In genomic region chr15:71133734-71134464, GRCh38 we compare ENCODE assay signal across 24 cellular contexts. TPM values are rescaled to one million over a fixed set of nuclear protein-coding genes. Genes with fewer than 3 reads are reported as not detected.
A peak's percentile ranks its signal among the peaks of the same experiment; 100 is the strongest.
DNase-seq lines count a peak whose midpoint lies in the region; ATAC-seq, FAIRE-seq and TF ChIP-seq lines count a peak whose summit lies in the region.
"Had no signal": no experiment of that assay in that cellular context is flagged by ENCODE, and none has a peak within 500 bp of the region (broad histone marks: within the 10 kb centered on the region; RNA-seq: fewer than 3 reads in every experiment).

No MANE protein-coding gene starts in this region.

- TF ChIP-seq CTCF in A549 (IDR thresholded peaks at IDR 0.05) = no peak
- no peak for TF ChIP-seq CTCF in adrenal gland (IDR thresholded peaks at IDR 0.05)
- no peak for TF ChIP-seq CTCF in heart left ventricle (IDR thresholded peaks at IDR 0.05)

- intact Hi-C loops in adrenal gland (cut with DNase I) (no loop called here), heart left ventricle (cut with DNase I) (no loop called here)

- POLR2A ChIA-PET in A549 (lab: Yijun Ruan, JAX) = no interaction called here

- H3K4me3 ChIP-seq in A549 = no peak overlapping the region
- H3K4me3 ChIP-seq in adrenal gland = peak overlapping the region in 1 of 4 donors; percentile 16
- no peak overlapping the region for H3K4me3 ChIP-seq in heart left ventricle
- H3K4me3 ChIP-seq in small intestine (ENCODE audit: low read depth in 1 of 2, low read length in 2 of 2) = no peak overlapping the region
- H3K4me3 ChIP-seq: colonic mucosa, prostate gland had no signal

- H3K27ac ChIP-seq in A549 (peak overlapping the region; percentile 22 to 62; a peak in 4 of 6 replicates), adrenal gland (peak overlapping the region in 4 of 5 donors; percentile 18 to 67 (median 32)), heart left ventricle (peak overlapping the region; percentile 20 to 90 (median 74)), small intestine (ENCODE audit: low read depth in 1 of 2, low read length in 1 of 2) (no peak overlapping the region)
- H3K27ac ChIP-seq: colonic mucosa, prostate gland had no signal

- FAIRE-seq in A549 (lab: Jason Lieb, UNC) = no peak
- no peak for FAIRE-seq in small intestine (lab: Jason Lieb, UNC)
- FAIRE-seq: A204.1, astrocyte, frontal cortex had no signal

- TF ChIP-seq POLR2A in A549 (IDR thresholded peaks at IDR 0.05; ENCODE audit: low read length) (no peak), adrenal gland (IDR thresholded peaks at IDR 0.05) (no peak), heart left ventricle (IDR thresholded peaks at IDR 0.05) (no peak)

- DNase-seq in A549 (ENCODE audit: low read depth in 1 of 2, low spot score in 1 of 2) (no peak), adrenal gland (peak; percentile 33 to 86 (median 74)), heart left ventricle (peak; percentile 41 to 69 (median 63)), lung microvascular endothelial cell (ENCODE audit: low read depth in 2 of 2) (peak; percentile 43 to 77), small intestine (no peak)
- DNase-seq in activated naive CD4-positive, alpha-beta T cell treated with Interleukin-2 at 50 U/mL for 16 hours = no peak
- DNase-seq: activated CD4-positive, alpha-beta T cell treated with anti-CD3 and anti-CD28 coated beads, Interleukin-2, amount 10 ng/mL, durations not matched to agents 24 days and 14 days; activated naive CD4-positive, alpha-beta T cell treated with anti-CD3 and anti-CD28 coated beads for 36 hours; activated T-cell treated with anti-CD3 and anti-CD28 coated beads for 4 hours; colonic mucosa; DMS53; H7; NCI-H1694 treated with DMSO at 0.1 percent for 48 hours; nephron progenitor cell; SHP77; T-cell had no signal

- ATAC-seq in A549 (no peak), heart left ventricle (peak; percentile 80 to 88 (median 84)), GM19455 (IDR thresholded peaks at IDR 0.05; ENCODE audit: unreplicated experiment) (no peak), GM21825 (IDR thresholded peaks at IDR 0.05; ENCODE audit: unreplicated experiment) (no peak)
- ATAC-seq: stimulated activated effector memory CD8-positive, alpha-beta T cell treated with anti-CD3 and anti-CD28 coated beads, Interleukin-12 subunit alpha, Interleukin-12 subunit beta, amount 100 ng/mL, for 72 hours; T-cell had no signal

- no peak for TF ChIP-seq EP300 in A549 (IDR thresholded peaks at IDR 0.05)

- CTCF ChIA-PET in A549 (lab: Yijun Ruan, JAX) = interaction anchor here (0.8 kb wide), 1 partner anchor 17 kb away, joined by 3 read pairs; no protein-coding TSS in a partner anchor

- TF ChIP-seq RAD21 in A549 (conservative IDR thresholded peaks at IDR 0.05 in 1 of 2, IDR thresholded peaks at IDR 0.05 in 1 of 2) = no peak

- H3K36me3 ChIP-seq in adrenal gland (replicated peaks in 1 of 2) = no peaks in the 10 kb centered on the region
- no peaks in the 10 kb centered on the region for H3K36me3 ChIP-seq in heart left ventricle
- H3K36me3 ChIP-seq in small intestine (ENCODE audit: control insufficient read depth in 2 of 2, insufficient read depth in 2 of 2, low read length in 2 of 2) = no peaks in the 10 kb centered on the region
- H3K36me3 ChIP-seq: colonic mucosa, prostate gland had no signal

- 78% methylated on average over 12 of the region's 12 CpGs for WGBS in A549 (ENCODE audit: missing lambda C conversion rate)
- 36 to 43% (median 38%) methylated on average over 12 of the region's 12 CpGs for WGBS in adrenal gland, 4 donors
- WGBS in heart left ventricle, 4 donors = 29 to 42% (median 37%) methylated on average over 11 to 12 of the region's 12 CpGs
- 59 to 68% (median 63%) methylated on average over 12 of the region's 12 CpGs for WGBS in small intestine, 3 donors

- H3K4me2 ChIP-seq in A549 = no peak overlapping the region

- H3K27me3 ChIP-seq in adrenal gland (no peaks in the 10 kb centered on the region), heart left ventricle (no peaks in the 10 kb centered on the region), small intestine (ENCODE audit: control insufficient read depth in 2 of 2, insufficient read depth in 2 of 2, low read length in 2 of 2) (no peaks in the 10 kb centered on the region)
- H3K27me3 ChIP-seq: colonic mucosa had no signal

- peaks cover 80% of the 10 kb centered on the region for H3K4me1 ChIP-seq in A549
- peaks cover 12 to 15% of the 10 kb centered on the region in 2 donors for H3K4me1 ChIP-seq in adrenal gland (replicated peaks in 1 of 2)
- H3K4me1 ChIP-seq in heart left ventricle = peaks cover 6 to 72% (median 38%) of the 10 kb centered on the region in 12 donors
- no peaks in the 10 kb centered on the region for H3K4me1 ChIP-seq in small intestine (ENCODE audit: control insufficient read depth in 2 of 2, insufficient read depth in 1 of 2, low read depth in 1 of 2, low read length in 1 of 2)
- H3K4me1 ChIP-seq: colonic mucosa, prostate gland had no signal

- H3K9me3 ChIP-seq in A549 = no peaks in the 10 kb centered on the region
- H3K9me3 ChIP-seq in adrenal gland (replicated peaks in 1 of 3) = no peaks in the 10 kb centered on the region
- no peaks in the 10 kb centered on the region for H3K9me3 ChIP-seq in heart left ventricle
- H3K9me3 ChIP-seq in small intestine (ENCODE audit: control insufficient read depth, low read depth) = no peaks in the 10 kb centered on the region
- H3K9me3 ChIP-seq: colonic mucosa, prostate gland had no signal

TF ChIP-seq in A549, 52 proteins besides CTCF, POLR2A, EP300 and RAD21:
- TF ChIP-seq RARB (CRISPR knock-in tag; IDR thresholded peaks at IDR 0.05) (no peak), PBX3 (IDR thresholded peaks at IDR 0.05) (no peak)

RNA-seq across cellular contexts. Expression of gene THSD4, which starts 18.6 kb away (rescaled TPM):
- 40.7 and 47.4 TPM in 2 replicates for polyA plus RNA-seq in A549 (2011; rRNA removed)
- polyA plus RNA-seq in A549 (2012; cell fraction: cytosol; rRNA removed) = 11.8 and 13.5 TPM in 2 replicates
- 29.7 and 30.3 TPM in 2 replicates for polyA plus RNA-seq in A549 (2012; cell fraction: nucleus; rRNA removed)
- 14.6 to 15.8 TPM (median 15.3 TPM) in 3 replicates for polyA plus RNA-seq in A549 (2017; fragmentation: RNase III; extraction: RNeasy Plus Mini Kit Qiagen cat#74134 plus additional on column Dnase treatment)
- 79.8 and 103 TPM in 2 replicates for polyA minus RNA-seq in A549 (2011; rRNA and poly(A)+ RNA removed)
- 10 to 100 TPM; 16.0 to 53.2 (median 26.7) TPM for total RNA-seq in adrenal gland
- polyA plus RNA-seq in adrenal gland = 10 to 100 TPM in 1 of 3 donors, 1 to 10 TPM in 2; 5.3 to 24.1 (median 8.1) TPM
- 100 to 1,000 TPM in 5 of 9 donors, 10 to 100 TPM in 4; 57.4 to 206 (median 104) TPM for total RNA-seq in heart left ventricle
- polyA plus RNA-seq in heart left ventricle = 10 to 100 TPM; 32.6 to 42.4 TPM
- total RNA-seq in lung microvascular endothelial cell = 20.2 and 21.4 TPM in 2 replicates
- 10 to 100 TPM in 1 of 3 donors, 1 to 10 TPM in 2; 3.6 to 12.1 (median 7.3) TPM for polyA plus RNA-seq in small intestine
- total RNA-seq: activated CD4-positive, alpha-beta T cell treated with anti-CD3 and anti-CD28 coated beads, Interleukin-2, amount 10 ng/mL, durations not matched to agents 24 days and 14 days; activated naive CD4-positive, alpha-beta T cell treated with anti-CD3 and anti-CD28 coated beads for 36 hours had no signal
- polyA plus RNA-seq: CD14-positive monocyte had no signal

Comparison
In these comparisons a context has a peak if more than half of its experiments do, and no peak if none do; other contexts are left out.
1. ATAC-seq: peak in heart left ventricle (4 of 4); none in A549 (0 of 2), GM19455 (single experiment) and GM21825 (single experiment).
2. DNase-seq: peak in adrenal gland (7 of 7), heart left ventricle (5 of 5) and lung microvascular endothelial cell (2 of 2); none in A549 (0 of 2), activated naive CD4-positive, alpha-beta T cell treated with Interleukin-2 at 50 U/mL for 16 hours (single experiment) and small intestine (single experiment).
3. H3K27ac ChIP-seq: peak in A549 (2 of 2), adrenal gland (4 of 5) and heart left ventricle (12 of 12); none in small intestine (0 of 2).